ENCODE assay signal across 17 cellular contexts in the genomic region with DNA sequence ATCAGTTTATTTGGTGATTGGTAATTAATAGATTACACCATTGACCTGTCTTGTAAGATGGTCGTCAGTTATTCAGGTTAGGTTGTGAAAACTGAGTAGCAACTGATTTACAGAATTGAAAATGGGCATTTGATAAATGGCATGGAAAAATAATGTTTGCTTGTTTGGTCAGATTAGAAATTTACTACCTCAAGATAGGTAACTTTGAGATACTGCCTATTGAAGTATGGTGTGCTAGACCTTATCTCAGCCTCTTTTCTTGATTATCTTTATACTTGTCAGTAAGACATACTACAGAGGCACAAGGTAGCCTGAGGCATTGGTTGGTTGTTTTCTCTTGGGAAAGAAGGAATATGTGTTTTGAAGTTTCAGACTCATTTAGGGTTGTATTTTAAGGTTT.
DNase-seq lines count a peak whose midpoint lies in the region; ATAC-seq, FAIRE-seq and TF ChIP-seq lines count a peak whose summit lies in the region.
"Had no signal": no experiment of that assay in that cellular context is flagged by ENCODE, and none has a peak within 500 bp of the region (broad histone marks: within the 10 kb centered on the region; RNA-seq: fewer than 3 reads in every experiment).

No MANE protein-coding gene starts in this region.

- H3K9me3 ChIP-seq in cardiac muscle cell (ENCODE audit: low read depth) (no peaks in the 10 kb centered on the region), right atrium auricular region (no peaks in the 10 kb centered on the region), GM12878 (replicated peaks; ENCODE audit: control insufficient read depth, insufficient read depth, low read length) (no peaks in the 10 kb centered on the region)

- H3K4me1 ChIP-seq in cardiac muscle cell (ENCODE audit: low read depth) (peaks cover 8% of the 10 kb centered on the region), right atrium auricular region (no peaks in the 10 kb centered on the region), GM12878 (ENCODE audit: control insufficient read depth, insufficient read depth, low read length) (no peaks in the 10 kb centered on the region)

- no peak for TF ChIP-seq EP300 in GM12878 (IDR thresholded peaks at IDR 0.05; ENCODE audit: borderline replicate concordance in 1 of 2, control insufficient read depth in 1 of 2, low read depth in 2 of 2, low read length in 2 of 2)

- SMC1A ChIA-PET in GM12878 (lab: Charles Lee; ENCODE audit: uncharacterized antibody, unreplicated experiment) = no interaction called here

- no peak overlapping the region for H3K4me3 Mint-ChIP-seq in progenitor cell of endocrine pancreas (ENCODE audit: low read depth)
- H3K4me3 Mint-ChIP-seq: CD4-positive, alpha-beta T cell had no signal

- TF ChIP-seq POLR2A in GM12878 (IDR thresholded peaks at IDR 0.05; ENCODE audit: low read depth, low read length) (no peak), GM18505 (IDR thresholded peaks at IDR 0.05; ENCODE audit: borderline replicate concordance, extremely low read depth, insufficient read depth, insufficient read length) (no peak)

- WGBS in GM12878 (ENCODE audit: insufficient coverage, insufficient replicate concordance, low lambda C conversion rate, missing lambda C conversion rate) = 3% methylated on average over 1 of the region's 1 CpG

- peak in 1 of 2 donors; percentile 11 for DNase-seq in cardiac muscle cell (ENCODE audit: low read depth in 1 of 2, low spot score in 1 of 2)
- no peak for DNase-seq in right atrium auricular region (ENCODE audit: low spot score)
- DNase-seq in GM12878 (ENCODE audit: low read depth, low spot score) = no peak
- no peak for DNase-seq in progenitor cell of endocrine pancreas (ENCODE audit: low spot score, unreplicated experiment)
- no peak for DNase-seq in NCI-H2227 treated with DMSO at 0.1 percent for 48 hours (lab: John Stamatoyannopoulos, UW)
- DNase-seq: 8988T; ACHN; Calu3; CD4-positive, alpha-beta T cell; DMS153; DMS79 treated with DMSO at 0.1 percent for 48 hours; GDM1; HCEC 1CT had no signal

- no peaks in the 10 kb centered on the region for H3K27me3 ChIP-seq in cardiac muscle cell
- H3K27me3 ChIP-seq in right atrium auricular region = no peaks in the 10 kb centered on the region
- H3K27me3 ChIP-seq in GM12878 (replicated peaks in 1 of 2; ENCODE audit: control insufficient read depth in 2 of 2, insufficient read depth in 2 of 2, low read length in 1 of 2) = no peaks in the 10 kb centered on the region
- H3K27me3 ChIP-seq: BLaER1 treated with 17β-estradiol and CSF1 and Interleukin-3, amounts not matched to agents 10 nM and 100 nM had no signal

- peaks cover 3% of the 10 kb centered on the region for H3K27me3 Mint-ChIP-seq in progenitor cell of endocrine pancreas
- H3K27me3 Mint-ChIP-seq: CD4-positive, alpha-beta T cell had no signal

- TF ChIP-seq RAD21 in GM12878 (IDR thresholded peaks at IDR 0.05; ENCODE audit: insufficient read depth, low read depth, low read length) = no peak

- H3K27ac ChIP-seq in cardiac muscle cell (peak overlapping the region; percentile 55), right atrium auricular region (no peak overlapping the region), GM12878 (ENCODE audit: control insufficient read depth, insufficient read depth) (no peak overlapping the region)
- H3K27ac ChIP-seq: BLaER1 treated with 17β-estradiol and CSF1 and Interleukin-3, amounts not matched to agents 10 nM and 100 nM had no signal

- no peaks in the 10 kb centered on the region for H4K20me1 ChIP-seq in GM12878 (ENCODE audit: control insufficient read depth, insufficient read depth)
- H4K20me1 ChIP-seq: BLaER1 treated with 17β-estradiol and CSF1 and Interleukin-3, amounts not matched to agents 10 nM and 100 nM had no signal

- peak; percentile 47 for FAIRE-seq in GM12878 (lab: Jason Lieb, UNC)
- FAIRE-seq: K562 had no signal

- H3K4me3 ChIP-seq in cardiac muscle cell = no peak overlapping the region
- no peak overlapping the region for H3K4me3 ChIP-seq in right atrium auricular region
- H3K4me3 ChIP-seq in GM12878 = no peak overlapping the region
- H3K4me3 ChIP-seq: BLaER1 treated with 17β-estradiol and CSF1 and Interleukin-3, amounts not matched to agents 10 nM and 100 nM; K562 had no signal

- H3K79me2 ChIP-seq in GM12878 (ENCODE audit: control insufficient read depth, insufficient read depth, low read length) = no peaks in the 10 kb centered on the region

- peak overlapping the region; percentile 17 for H3K27ac Mint-ChIP-seq in progenitor cell of endocrine pancreas
- H3K27ac Mint-ChIP-seq: CD4-positive, alpha-beta T cell had no signal

- no peaks in the 10 kb centered on the region for H3K36me3 Mint-ChIP-seq in progenitor cell of endocrine pancreas (ENCODE audit: insufficient read depth)

- BruUV-seq in GM12878 (replicated peaks; lab: Mats Ljungman, UMichigan) = no TSS peak

- in situ Hi-C loops in GM12878 (cut with MboI) = no loop called here

- H3K9ac ChIP-seq in GM12878 (ENCODE audit: control insufficient read depth, insufficient read depth, low read length) = no peak overlapping the region
- H3K9ac ChIP-seq: BLaER1 treated with 17β-estradiol and CSF1 and Interleukin-3, amounts not matched to agents 10 nM and 100 nM had no signal

- ATAC-seq in GM12878 (no peak), GM18505 (IDR thresholded peaks at IDR 0.05; ENCODE audit: unreplicated experiment) (no peak), HG02981 (IDR thresholded peaks at IDR 0.05; ENCODE audit: unreplicated experiment) (no peak)
- ATAC-seq: K562 had no signal

- H3K4me2 ChIP-seq in GM12878 (ENCODE audit: control insufficient read depth, insufficient read depth) = no peak overlapping the region
- H3K4me2 ChIP-seq: BLaER1 treated with 17β-estradiol and CSF1 and Interleukin-3, amounts not matched to agents 10 nM and 100 nM had no signal

- TF ChIP-seq CTCF in cardiac muscle cell (IDR thresholded peaks at IDR 0.05; ENCODE audit: low read depth, low read length) = no peak
- no peak for TF ChIP-seq CTCF in right atrium auricular region (IDR thresholded peaks at IDR 0.05)
- TF ChIP-seq CTCF in GM12878 (IDR thresholded peaks at IDR 0.05 in 2 of 3, conservative IDR thresholded peaks at IDR 0.05 in 1 of 3; ENCODE audit: control insufficient read depth in 2 of 3, extremely low read depth in 1 of 3, insufficient read depth in 1 of 3, low read depth in 3 of 3, low read length in 3 of 3) = no peak
- TF ChIP-seq CTCF in progenitor cell of endocrine pancreas (IDR thresholded peaks at IDR 0.05; ENCODE audit: unreplicated experiment) = no peak

- intact Hi-C loops in GM12878 (cut with micrococcal nuclease; ENCODE audit: unreplicated experiment) = no loop called here

- H2AFZ ChIP-seq in GM12878 (ENCODE audit: control insufficient read depth, low read depth, low read length) = no peak overlapping the region

- peaks cover 28% of the 10 kb centered on the region for H3K4me1 Mint-ChIP-seq in progenitor cell of endocrine pancreas (ENCODE audit: low read depth)

- POLR2A ChIA-PET in GM12878 (lab: Charles Lee) = no interaction called here

- H3K36me3 ChIP-seq in cardiac muscle cell (no peaks in the 10 kb centered on the region), right atrium auricular region (no peaks in the 10 kb centered on the region), GM12878 (ENCODE audit: control insufficient read depth in 2 of 2, insufficient read depth in 2 of 2, low read length in 1 of 2) (no peaks in the 10 kb centered on the region)
- H3K36me3 ChIP-seq: BLaER1 treated with 17β-estradiol and CSF1 and Interleukin-3, amounts not matched to agents 10 nM and 100 nM had no signal

- CTCF ChIA-PET in GM12878 (lab: Yijun Ruan, JAX) = no interaction called here

- RAD21 ChIA-PET in GM12878 (lab: Charles Lee; ENCODE audit: unreplicated experiment) = no interaction called here

- H3K9me3 Mint-ChIP-seq in progenitor cell of endocrine pancreas (ENCODE audit: low read depth) = no peaks in the 10 kb centered on the region
- H3K9me3 Mint-ChIP-seq: CD4-positive, alpha-beta T cell had no signal

TF ChIP-seq in GM12878, 131 proteins besides CTCF, POLR2A, EP300 and RAD21:
- TF ChIP-seq ZNF24 (IDR thresholded peaks at IDR 0.05) (no peak), RAD51 (IDR thresholded peaks at IDR 0.05) (no peak)
- TF ChIP-seq, protein P1, sequence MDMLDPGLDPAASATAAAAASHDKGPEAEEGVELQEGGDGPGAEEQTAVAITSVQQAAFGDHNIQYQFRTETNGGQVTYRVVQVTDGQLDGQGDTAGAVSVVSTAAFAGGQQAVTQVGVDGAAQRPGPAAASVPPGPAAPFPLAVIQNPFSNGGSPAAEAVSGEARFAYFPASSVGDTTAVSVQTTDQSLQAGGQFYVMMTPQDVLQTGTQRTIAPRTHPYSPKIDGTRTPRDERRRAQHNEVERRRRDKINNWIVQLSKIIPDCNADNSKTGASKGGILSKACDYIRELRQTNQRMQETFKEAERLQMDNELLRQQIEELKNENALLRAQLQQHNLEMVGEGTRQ (IDR thresholded peaks at IDR 0.05; ENCODE audit: borderline replicate concordance, low read depth, low read length) = no peak
